In genomic region chr6:52881996-52882841, GRCh38 we compare ENCODE assay signal across 8 cellular contexts.
DNase-seq lines count a peak whose midpoint lies in the region; ATAC-seq and TF ChIP-seq lines count a peak whose summit lies in the region.

No MANE protein-coding gene starts in this region.

- peak; percentile 74 for TF ChIP-seq CTCF in AG09319 (IDR thresholded peaks at IDR 0.05; ENCODE audit: low read depth, low read length)

- DNase-seq in AG09319 (ENCODE audit: extremely low read depth, low read depth) (peak; percentile 31), NCI-H2196 treated with DMSO at 0.1 percent for 48 hours (lab: John Stamatoyannopoulos, UW; ENCODE audit: unreplicated experiment) (peak; percentile 60), cerebellar cortex (ENCODE audit: low spot score) (peak; percentile 68), kidney tubule cell (ENCODE audit: low spot score) (peak; percentile 80)
- peak; percentile 9 to 29 (median 16) for DNase-seq in activated CD4-positive, CD25-positive, alpha-beta regulatory T cell (lab: John Stamatoyannopoulos, UW)
- DNase-seq in stimulated activated CD4-positive, alpha-beta T cell treated with anti-CD3 and anti-CD28 coated beads, Interleukin-1b, Interleukin-23, amount 100 ng/mL, for 48 hours, result peak; percentile 69

- ATAC-seq in GM18873 (IDR thresholded peaks at IDR 0.05; ENCODE audit: low FRiP score, unreplicated experiment) (peak; percentile 98), HG03139 (IDR thresholded peaks at IDR 0.05; ENCODE audit: unreplicated experiment) (peak; percentile 99)

Comparison
In these comparisons a context has a peak if more than half of its experiments do, and no peak if none do; other contexts are left out.
1. Peak in every context shown above with its lines: DNase-seq and ATAC-seq.
2. DNase-seq: peak in every context shown above with its lines; median percentile 80 in kidney tubule cell; 69 in stimulated activated CD4-positive, alpha-beta T cell treated with anti-CD3 and anti-CD28 coated beads, Interleukin-1b, Interleukin-23, amount 100 ng/mL, for 48 hours; 68 in cerebellar cortex; 60 in NCI-H2196 treated with DMSO at 0.1 percent for 48 hours; 31 in AG09319; 16 in activated CD4-positive, CD25-positive, alpha-beta regulatory T cell.